In the genomic region with DNA sequence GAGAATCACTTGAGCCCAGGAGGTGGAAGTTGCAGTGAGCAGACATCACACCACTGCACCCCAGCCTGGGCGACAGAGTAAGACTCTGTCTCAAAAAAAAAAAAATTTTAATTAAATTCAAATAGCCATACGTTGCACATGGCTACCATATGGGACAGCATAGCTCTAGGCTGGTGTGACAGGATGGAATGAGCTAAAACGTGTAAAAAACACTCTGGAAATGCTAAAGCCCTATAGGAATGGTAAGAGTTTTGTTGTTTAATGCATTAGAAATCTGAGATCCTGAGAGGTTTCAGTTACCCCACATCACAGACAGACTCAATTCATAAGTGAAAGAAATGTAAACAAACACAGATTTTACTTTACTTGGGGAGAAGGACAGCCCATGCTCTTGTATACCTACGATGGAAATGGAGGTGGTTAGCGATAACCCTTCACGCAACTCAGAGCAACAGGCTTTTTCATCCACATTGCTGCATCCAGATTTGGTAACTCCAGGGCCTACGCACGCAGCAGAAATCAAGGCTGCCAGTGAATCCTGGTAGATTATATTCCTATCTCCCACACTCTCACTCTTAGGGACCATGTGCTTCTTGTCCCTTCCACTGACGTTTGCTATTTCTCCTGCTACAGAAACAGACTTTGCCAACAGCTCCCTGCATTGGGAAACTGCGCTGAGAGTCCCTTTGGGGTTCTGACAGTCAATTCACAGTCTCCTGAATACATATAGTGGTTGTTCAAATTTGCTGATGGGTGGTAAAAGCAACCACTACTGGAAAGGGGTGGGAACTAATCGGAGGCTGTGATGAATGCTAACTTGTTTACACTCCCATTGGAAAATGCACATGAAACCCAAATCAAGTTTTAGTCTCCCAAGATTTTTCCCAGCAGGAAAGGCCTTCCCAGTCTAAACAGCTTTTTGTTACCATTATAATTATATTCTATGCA, we compare ENCODE assay signal across 13 cellular contexts. TPM values are rescaled to one million over a fixed set of nuclear protein-coding genes. Genes with fewer than 3 reads are reported as not detected.
DNase-seq lines count a peak whose midpoint lies in the region; ATAC-seq and TF ChIP-seq lines count a peak whose summit lies in the region.
"Had no signal": no experiment of that assay in that cellular context is flagged by ENCODE, and none has a peak within 500 bp of the region (broad histone marks: within the 10 kb centered on the region; RNA-seq: fewer than 3 reads in every experiment).

No MANE protein-coding gene starts in this region.

- no peaks in the 10 kb centered on the region for H3K27me3 Mint-ChIP-seq in activated CD4-positive, alpha-beta memory T cell treated with anti-CD3 and anti-CD28 coated beads, Interleukin-2, amount 10 ng/mL, durations not matched to agents 7 days and 5 days
- H3K27me3 Mint-ChIP-seq in activated CD4-positive, alpha-beta memory T cell treated with anti-CD3 and anti-CD28 coated beads for 36 hours: no peaks in the 10 kb centered on the region
- H3K27me3 Mint-ChIP-seq in endothelial cell (ENCODE audit: unreplicated experiment) (peaks cover 9% of the 10 kb centered on the region), nephron progenitor cell (ENCODE audit: low read depth, poor library complexity) (peaks cover 30% of the 10 kb centered on the region)

- TF ChIP-seq CTCF in endothelial cell (IDR thresholded peaks at IDR 0.05; ENCODE audit: unreplicated experiment): no peak
- no peak for TF ChIP-seq CTCF in nephron progenitor cell (IDR thresholded peaks at IDR 0.05)
- no peak for TF ChIP-seq CTCF in uterus (IDR thresholded peaks at IDR 0.05)
- no peak for TF ChIP-seq CTCF in colonic mucosa (IDR thresholded peaks at IDR 0.05)

- H3K4me1 ChIP-seq in uterus (peaks cover 31 to 39% of the 10 kb centered on the region in 2 donors), colonic mucosa (no peaks in the 10 kb centered on the region)

- intact Hi-C loops in activated CD4-positive, alpha-beta memory T cell treated with anti-CD3 and anti-CD28 coated beads for 36 hours (cut with micrococcal nuclease): loop anchor here (5.0 kb wide), 1 partner anchor 122 kb away; the partner anchor contains the start of gene CAPN7
- intact Hi-C loops in uterus (cut with DNase I; ENCODE audit: low total_unique reads) (no loop called here), colonic mucosa (cut with DNase I) (loop anchor here (5.0 kb wide), 1 partner anchor 62 kb away; no protein-coding TSS in a partner anchor)

- TF ChIP-seq POLR2A in uterus (IDR thresholded peaks at IDR 0.05): no peak

- no peak overlapping the region for H3K4me3 Mint-ChIP-seq in activated CD4-positive, alpha-beta memory T cell treated with anti-CD3 and anti-CD28 coated beads, Interleukin-2, amount 10 ng/mL, durations not matched to agents 7 days and 5 days
- no peak overlapping the region for H3K4me3 Mint-ChIP-seq in activated CD4-positive, alpha-beta memory T cell treated with anti-CD3 and anti-CD28 coated beads for 36 hours
- H3K4me3 Mint-ChIP-seq in endothelial cell (ENCODE audit: unreplicated experiment) (peak overlapping the region; percentile 79), nephron progenitor cell (peak overlapping the region; percentile 95)

- H3K4me3 ChIP-seq in uterus: peak overlapping the region in 1 of 2 donors; percentile 95
- H3K4me3 ChIP-seq in colonic mucosa: no peak overlapping the region

- H3K36me3 Mint-ChIP-seq in activated CD4-positive, alpha-beta memory T cell treated with anti-CD3 and anti-CD28 coated beads, Interleukin-2, amount 10 ng/mL, durations not matched to agents 7 days and 5 days (ENCODE audit: low read depth): peaks cover 58% of the 10 kb centered on the region
- peaks cover 30% of the 10 kb centered on the region for H3K36me3 Mint-ChIP-seq in activated CD4-positive, alpha-beta memory T cell treated with anti-CD3 and anti-CD28 coated beads for 36 hours
- H3K36me3 Mint-ChIP-seq in endothelial cell (ENCODE audit: low read depth, unreplicated experiment): peaks cover 13% of the 10 kb centered on the region
- peaks cover 12% of the 10 kb centered on the region for H3K36me3 Mint-ChIP-seq in nephron progenitor cell (ENCODE audit: low read depth)

- CTCF ChIA-PET in activated CD4-positive, alpha-beta memory T cell treated with anti-CD3 and anti-CD28 coated beads, Interleukin-2, amount 10 ng/mL, durations not matched to agents 7 days and 5 days (lab: Charles Lee): interaction anchor here (1.1 to 11.2 kb wide), 7 partner anchors 11 to 61 kb away, joined by 3 to 209 read pairs (median 4); no protein-coding TSS in a partner anchor
- CTCF ChIA-PET in activated CD4-positive, alpha-beta memory T cell treated with anti-CD3 and anti-CD28 coated beads for 36 hours (lab: Charles Lee): interaction anchor here (0.8 to 2.1 kb wide), 12 partner anchors 9 to 62 kb away, joined by 3 to 36 read pairs (median 4); no protein-coding TSS in a partner anchor

- H3K27ac ChIP-seq in uterus (peak overlapping the region; percentile 93 to 97), colonic mucosa (no peak overlapping the region)

- no peaks in the 10 kb centered on the region for H3K9me3 Mint-ChIP-seq in activated CD4-positive, alpha-beta memory T cell treated with anti-CD3 and anti-CD28 coated beads, Interleukin-2, amount 10 ng/mL, durations not matched to agents 7 days and 5 days
- H3K9me3 Mint-ChIP-seq in activated CD4-positive, alpha-beta memory T cell treated with anti-CD3 and anti-CD28 coated beads for 36 hours: no peaks in the 10 kb centered on the region
- H3K9me3 Mint-ChIP-seq in endothelial cell (ENCODE audit: unreplicated experiment): no peaks in the 10 kb centered on the region
- H3K9me3 Mint-ChIP-seq in nephron progenitor cell: no peaks in the 10 kb centered on the region

- POLR2A ChIA-PET in activated CD4-positive, alpha-beta memory T cell treated with anti-CD3 and anti-CD28 coated beads, Interleukin-2, amount 10 ng/mL, durations not matched to agents 7 days and 5 days (lab: Charles Lee): interaction anchor here (0.6 to 6.0 kb wide), 6 partner anchors 19 to 62 kb away, joined by 3 to 33 read pairs (median 10); no protein-coding TSS in a partner anchor
- POLR2A ChIA-PET in activated CD4-positive, alpha-beta memory T cell treated with anti-CD3 and anti-CD28 coated beads for 36 hours (lab: Charles Lee): interaction anchor here (1.2 to 2.6 kb wide), 5 partner anchors 9 to 52 kb away, joined by 4 to 9 read pairs (median 6); no protein-coding TSS in a partner anchor

- no peaks in the 10 kb centered on the region for H3K27me3 ChIP-seq in uterus
- no peaks in the 10 kb centered on the region for H3K27me3 ChIP-seq in colonic mucosa

- peak overlapping the region; percentile 19 for H3K27ac Mint-ChIP-seq in activated CD4-positive, alpha-beta memory T cell treated with anti-CD3 and anti-CD28 coated beads, Interleukin-2, amount 10 ng/mL, durations not matched to agents 7 days and 5 days
- H3K27ac Mint-ChIP-seq in activated CD4-positive, alpha-beta memory T cell treated with anti-CD3 and anti-CD28 coated beads for 36 hours: no peak overlapping the region
- H3K27ac Mint-ChIP-seq in endothelial cell (ENCODE audit: unreplicated experiment) (peak overlapping the region; percentile 63), nephron progenitor cell (peak overlapping the region; percentile 40)

- DNase-seq in activated CD4-positive, alpha-beta memory T cell treated with anti-CD3 and anti-CD28 coated beads, Interleukin-2, amount 10 ng/mL, durations not matched to agents 7 days and 5 days: no peak
- DNase-seq in activated CD4-positive, alpha-beta memory T cell treated with anti-CD3 and anti-CD28 coated beads for 36 hours: no peak
- DNase-seq in endothelial cell (ENCODE audit: low spot score) (no peak), nephron progenitor cell (no peak), uterus (peak; percentile 49 to 52), colonic mucosa (no peak)
- DNase-seq in stimulated activated CD4-positive, alpha-beta T cell treated with anti-CD3 and anti-CD28 coated beads, Interleukin-1b, Interleukin-23, amount 100 ng/mL, for 48 hours: no peak
- DNase-seq: activated CD8-positive, alpha-beta memory T cell treated with anti-CD3 and anti-CD28 coated beads, Interleukin-2, amount 50 U/mL, for 48 hours; central memory CD4-positive, alpha-beta T cell; NCI-H526 treated with DMSO at 0.1 percent for 48 hours; stimulated activated CD4-positive, alpha-beta T cell treated with anti-CD3 and anti-CD28 coated beads, Interleukin-15, amount 100 ng/mL, for 24 hours; stimulated activated naive CD4-positive, alpha-beta T cell had no signal

- H3K9ac ChIP-seq in colonic mucosa (ENCODE audit: low read depth in 2 of 2, low read length in 2 of 2): no peak overlapping the region

- H3K9me3 ChIP-seq in uterus (no peaks in the 10 kb centered on the region), colonic mucosa (no peaks in the 10 kb centered on the region)

- H3K4me1 Mint-ChIP-seq in activated CD4-positive, alpha-beta memory T cell treated with anti-CD3 and anti-CD28 coated beads, Interleukin-2, amount 10 ng/mL, durations not matched to agents 7 days and 5 days: peaks cover 75% of the 10 kb centered on the region
- peaks cover 80% of the 10 kb centered on the region for H3K4me1 Mint-ChIP-seq in activated CD4-positive, alpha-beta memory T cell treated with anti-CD3 and anti-CD28 coated beads for 36 hours (ENCODE audit: low read depth)
- H3K4me1 Mint-ChIP-seq in endothelial cell (ENCODE audit: unreplicated experiment) (peaks cover 74% of the 10 kb centered on the region), nephron progenitor cell (peaks cover 78% of the 10 kb centered on the region)

- H3K36me3 ChIP-seq in uterus (no peaks in the 10 kb centered on the region), colonic mucosa (no peaks in the 10 kb centered on the region)

- no peak for ATAC-seq in GM19023 (IDR thresholded peaks at IDR 0.05; ENCODE audit: unreplicated experiment)

RNA-seq across cellular contexts. Expression of gene SH3BP5, which starts 3.1 kb away (rescaled TPM):
- total RNA-seq in activated CD4-positive, alpha-beta memory T cell treated with anti-CD3 and anti-CD28 coated beads, Interleukin-2, amount 10 ng/mL, durations not matched to agents 7 days and 5 days: 10 to 100 TPM; 39.0 to 40.9 TPM
- 10 to 100 TPM; 33.6 to 37.5 TPM for total RNA-seq in activated CD4-positive, alpha-beta memory T cell treated with anti-CD3 and anti-CD28 coated beads for 36 hours
- 41.1 TPM for total RNA-seq in endothelial cell (ENCODE audit: unreplicated experiment)
- total RNA-seq in uterus: 100 to 1,000 TPM in 1 of 4 donors, 10 to 100 TPM in 3; 58.8 to 154 (median 75.5) TPM
- total RNA-seq in colonic mucosa: 1 to 10 TPM; 5.5 to 9.3 TPM

Comparison
In these comparisons a context has a peak if more than half of its experiments do, and no peak if none do; other contexts are left out.
1. DNase-seq: peak in uterus (2 of 2); none in activated CD4-positive, alpha-beta memory T cell treated with anti-CD3 and anti-CD28 coated beads, Interleukin-2, amount 10 ng/mL, durations not matched to agents 7 days and 5 days (single experiment), activated CD4-positive, alpha-beta memory T cell treated with anti-CD3 and anti-CD28 coated beads for 36 hours (single experiment), endothelial cell (single experiment), nephron progenitor cell (single experiment), stimulated activated CD4-positive, alpha-beta T cell treated with anti-CD3 and anti-CD28 coated beads, Interleukin-1b, Interleukin-23, amount 100 ng/mL, for 48 hours (single experiment) and colonic mucosa (single experiment).
2. H3K4me3 Mint-ChIP-seq: peak in endothelial cell (single experiment) and nephron progenitor cell (single experiment); none in activated CD4-positive, alpha-beta memory T cell treated with anti-CD3 and anti-CD28 coated beads, Interleukin-2, amount 10 ng/mL, durations not matched to agents 7 days and 5 days (single experiment) and activated CD4-positive, alpha-beta memory T cell treated with anti-CD3 and anti-CD28 coated beads for 36 hours (single experiment).